ENCODE assay signal across 35 cellular contexts in genomic region chr10:88911851-88912250, GRCh38. TPM values are rescaled to one million over a fixed set of nuclear protein-coding genes. Genes with fewer than 3 reads are reported as not detected.
"Had no signal": no experiment of that assay in that cellular context is flagged by ENCODE, and none has a peak within 500 bp of the region (broad histone marks: within the 10 kb centered on the region; RNA-seq: fewer than 3 reads in every experiment).

No MANE protein-coding gene starts in this region.

- H3K27ac ChIP-seq: body of pancreas, WERI-Rb-1 had no signal

- H3K9me3 Mint-ChIP-seq: activated CD4-positive, alpha-beta T cell treated with anti-CD3 and anti-CD28 coated beads, Interleukin-2, amount 10 ng/mL, durations not matched to agents 24 days and 14 days; activated naive CD8-positive, alpha-beta T cell treated with anti-CD3 and anti-CD28 coated beads, Interleukin-2, amount 10 ng/mL, durations not matched to agents 7 days and 5 days; activated T-cell treated with anti-CD3 and anti-CD28 coated beads, Interleukin-2, amount 50 U/mL, for 24 hours; activated T-helper 1 cell treated with anti-CD3 and anti-CD28 coated beads, Interleukin-12 subunit alpha, Interleukin-12 subunit beta, Interleukin-2, Interleukin-4 antibody, amounts not matched to agents 30 ng/mL and 10 ng/mL and 1 ng/mL, durations not matched to agents 14 hours and 24 hours and 36 hours; T-cell had no signal

- H3K27me3 Mint-ChIP-seq: activated CD4-positive, alpha-beta T cell treated with anti-CD3 and anti-CD28 coated beads, Interleukin-2, amount 10 ng/mL, durations not matched to agents 24 days and 14 days; activated naive CD8-positive, alpha-beta T cell treated with anti-CD3 and anti-CD28 coated beads, Interleukin-2, amount 10 ng/mL, durations not matched to agents 7 days and 5 days; activated T-cell treated with anti-CD3 and anti-CD28 coated beads, Interleukin-2, amount 50 U/mL, for 24 hours; T-cell had no signal

- H3K27ac Mint-ChIP-seq: activated CD4-positive, alpha-beta T cell treated with anti-CD3 and anti-CD28 coated beads, Interleukin-2, amount 10 ng/mL, durations not matched to agents 24 days and 14 days; activated CD8-positive, alpha-beta T cell treated with anti-CD3 and anti-CD28 coated beads, Interleukin-2, amount 10 ng/mL, durations not matched to agents 7 days and 5 days; activated naive CD8-positive, alpha-beta T cell treated with anti-CD3 and anti-CD28 coated beads, Interleukin-2, amount 10 ng/mL, durations not matched to agents 7 days and 5 days; activated T-cell treated with anti-CD3 and anti-CD28 coated beads, Interleukin-2, amount 50 U/mL, for 24 hours; activated T-helper 1 cell treated with anti-CD3 and anti-CD28 coated beads, Interleukin-12 subunit alpha, Interleukin-12 subunit beta, Interleukin-2, Interleukin-4 antibody, amounts not matched to agents 30 ng/mL and 10 ng/mL and 1 ng/mL, durations not matched to agents 14 hours and 24 hours and 36 hours; T-cell had no signal

- H3K4me3 Mint-ChIP-seq: activated CD4-positive, alpha-beta T cell treated with anti-CD3 and anti-CD28 coated beads, Interleukin-2, amount 10 ng/mL, durations not matched to agents 24 days and 14 days; activated CD8-positive, alpha-beta T cell treated with anti-CD3 and anti-CD28 coated beads, Interleukin-2, amount 10 ng/mL, durations not matched to agents 7 days and 5 days; activated naive CD8-positive, alpha-beta T cell treated with anti-CD3 and anti-CD28 coated beads, Interleukin-2, amount 10 ng/mL, durations not matched to agents 7 days and 5 days; activated T-cell treated with anti-CD3 and anti-CD28 coated beads, Interleukin-2, amount 50 U/mL, for 24 hours; activated T-helper 1 cell treated with anti-CD3 and anti-CD28 coated beads, Interleukin-12 subunit alpha, Interleukin-12 subunit beta, Interleukin-2, Interleukin-4 antibody, amounts not matched to agents 30 ng/mL and 10 ng/mL and 1 ng/mL, durations not matched to agents 14 hours and 24 hours and 36 hours; T-cell had no signal

- DNase-seq: activated CD4-positive, alpha-beta T cell treated with anti-CD3 and anti-CD28 coated beads for 1 hour; activated CD4-positive, alpha-beta T cell treated with anti-CD3 and anti-CD28 coated beads, Interleukin-2, amount 10 ng/mL, durations not matched to agents 24 days and 14 days; activated CD4-positive, alpha-beta T cell treated with anti-CD3 and anti-CD28 coated beads, Interleukin-2, amount 50 U/mL, for 48 hours; activated CD4-positive, CD25-positive, alpha-beta regulatory T cell; activated CD8-positive, alpha-beta T cell treated with anti-CD3 and anti-CD28 coated beads, Interleukin-2, amount 10 ng/mL, durations not matched to agents 7 days and 5 days; activated effector memory CD4-positive, alpha-beta T cell treated with anti-CD3 and anti-CD28 coated beads, Interleukin-2, amount 50 U/mL, for 16 hours; activated naive CD4-positive, alpha-beta T cell; activated naive CD4-positive, alpha-beta T cell treated with anti-CD3 and anti-CD28 coated beads, Interleukin-2, amount 50 U/mL, for 16 hours; activated naive CD8-positive, alpha-beta T cell treated with anti-CD3 and anti-CD28 coated beads, Interleukin-2, amount 10 ng/mL, durations not matched to agents 7 days and 5 days; activated T-cell treated with anti-CD3 and anti-CD28 coated beads, Interleukin-2, amount 50 U/mL, for 24 hours; adrenal gland; body of pancreas; NCI-H1105; NCI-H1417 treated with DMSO at 0.1 percent for 48 hours; NCI-H187 treated with DMSO at 0.1 percent for 48 hours; NCI-H2081; NCI-H2171 treated with DMSO at 0.1 percent for 48 hours; NCI-H2227 treated with DMSO at 0.1 percent for 48 hours; NCI-H446; NCI-H510A treated with DMSO at 0.1 percent for 48 hours; NCI-H526 treated with DMSO at 0.1 percent for 48 hours; NCI-H774; PC-3; Peyer's patch; RPMI8226; SIG-M5; T-cell; T-helper 2 cell; T-helper 9 cell; WERI-Rb-1 had no signal

- H3K36me3 ChIP-seq: breast epithelium, WERI-Rb-1 had no signal

- FAIRE-seq: astrocyte, colon, K562 had no signal

- H3K27me3 ChIP-seq: adrenal gland, body of pancreas, breast epithelium, Peyer's patch had no signal

- H3K4me1 ChIP-seq: body of pancreas, breast epithelium, Peyer's patch had no signal

- H3K4me3 ChIP-seq: adrenal gland, body of pancreas, breast epithelium, K562, Peyer's patch had no signal

- H3K9me3 ChIP-seq: adrenal gland, body of pancreas, breast epithelium, Peyer's patch had no signal

RNA-seq across cellular contexts. Expression of gene STAMBPL1, which starts 31.8 kb away (rescaled TPM):
- polyA plus RNA-seq: K562 had no signal

RNA-seq across cellular contexts. Expression of gene ACTA2, which starts 40.7 kb away (rescaled TPM):
- total RNA-seq: PC-3 had no signal
